ENCODE assay signal across 27 cellular contexts in genomic region chr13:81990652-81991051, GRCh38.
A peak's percentile ranks its signal among the peaks of the same experiment; 100 is the strongest.
DNase-seq lines count a peak whose midpoint lies in the region; ATAC-seq and TF ChIP-seq lines count a peak whose summit lies in the region.
"Had no signal": no experiment of that assay in that cellular context is flagged by ENCODE, and none has a peak within 500 bp of the region (broad histone marks: within the 10 kb centered on the region; RNA-seq: fewer than 3 reads in every experiment).

No MANE protein-coding gene starts in this region.

- no peak overlapping the region for H2BK12ac ChIP-seq in neuronal stem cell (ENCODE audit: low read length)

- H3K4me3 Mint-ChIP-seq in GM23338 (no peak overlapping the region), HFFc6 (no peak overlapping the region)
- H3K4me3 Mint-ChIP-seq: CD4-positive, CD25-positive, alpha-beta regulatory T cell; T-helper 17 cell had no signal

- DNase-seq in GM23338 (ENCODE audit: low spot score), result peak; percentile 63
- DNase-seq in SK-MEL-5 (ENCODE audit: low read depth, low spot score), result peak; percentile 31
- DNase-seq in iPS DF 19.7 (ENCODE audit: low read depth, low spot score), result peak; percentile 40
- no peak for DNase-seq in neuronal stem cell (ENCODE audit: low spot score)
- no peak for DNase-seq in NCI-H2029 (lab: John Stamatoyannopoulos, UW)
- no peak for DNase-seq in HFFc6
- DNase-seq: BE2C; CD4-positive, CD25-positive, alpha-beta regulatory T cell; COR-L47; DMS79; GM23248; KBM-7; MM.1S; NCI-H1048; NCI-H1436; NCI-H2029 treated with DMSO at 0.1 percent for 48 hours; NCI-H2171; NCI-H345; NCI-H524; NCI-H82; OCI-M1; Right ventricle myocardium superior; SW 1271; T-helper 17 cell had no signal

- H3K79me2 ChIP-seq in GM23338 (replicated peaks; ENCODE audit: insufficient read depth), result no peaks in the 10 kb centered on the region

- no peak overlapping the region for H3K23ac ChIP-seq in neuronal stem cell (ENCODE audit: low read depth, low read length, poor library complexity)

- no peaks in the 10 kb centered on the region for H3K9me3 Mint-ChIP-seq in GM23338
- peaks cover 5% of the 10 kb centered on the region for H3K9me3 Mint-ChIP-seq in HFFc6

- H3K4me1 Mint-ChIP-seq in GM23338 (peaks cover 64% of the 10 kb centered on the region), HFFc6 (ENCODE audit: low read depth) (no peaks in the 10 kb centered on the region)
- H3K4me1 Mint-ChIP-seq: CD4-positive, CD25-positive, alpha-beta regulatory T cell; T-helper 17 cell had no signal

- peak overlapping the region; percentile 46 for H3K4me2 ChIP-seq in GM23338
- no peak overlapping the region for H3K4me2 ChIP-seq in neuronal stem cell (ENCODE audit: insufficient read depth, low read length, poor library complexity, severe bottlenecking)

- no peak overlapping the region for H3K4ac ChIP-seq in neuronal stem cell (ENCODE audit: low read length)

- no CpG with 5 or more reads among the region's 6 CpGs for WGBS in neuronal stem cell (ENCODE audit: extremely low coverage in 2 of 2, insufficient read length in 2 of 2, insufficient replicate concordance in 1 of 2), 2 donors

- H3F3A ChIP-seq in GM23338 (replicated peaks; ENCODE audit: low read depth), result no peaks in the 10 kb centered on the region

- peaks cover 23% of the 10 kb centered on the region for H3K27me3 Mint-ChIP-seq in GM23338 (ENCODE audit: insufficient read depth, low read depth, poor library complexity)
- H3K27me3 Mint-ChIP-seq in HFFc6 (ENCODE audit: insufficient read depth), result no peaks in the 10 kb centered on the region
- H3K27me3 Mint-ChIP-seq: CD4-positive, CD25-positive, alpha-beta regulatory T cell; T-helper 17 cell had no signal

- H3K18ac ChIP-seq in neuronal stem cell (ENCODE audit: low read length), result no peak overlapping the region

- no peak overlapping the region for H3K27ac Mint-ChIP-seq in GM23338
- H3K27ac Mint-ChIP-seq in HFFc6, result no peak overlapping the region
- H3K27ac Mint-ChIP-seq: CD4-positive, CD25-positive, alpha-beta regulatory T cell; T-helper 17 cell had no signal

- no peaks in the 10 kb centered on the region for H3K79me1 ChIP-seq in neuronal stem cell (ENCODE audit: low read depth, low read length)

- no peak overlapping the region for H3K27ac ChIP-seq in GM23338 (ENCODE audit: low read depth)
- no peak overlapping the region for H3K27ac ChIP-seq in neuronal stem cell (replicated peaks; ENCODE audit: low read length)
- H3K27ac ChIP-seq: GM23248, HL-60, SK-N-MC had no signal

- no peak overlapping the region for H2BK15ac ChIP-seq in neuronal stem cell (ENCODE audit: low read length)

- no peaks in the 10 kb centered on the region for H3K9me2 ChIP-seq in GM23338 (ENCODE audit: insufficient read depth)

- no peak overlapping the region for H3K4me3 ChIP-seq in GM23338
- H3K4me3 ChIP-seq in neuronal stem cell (ENCODE audit: low read length in 2 of 2), result no peak overlapping the region
- H3K4me3 ChIP-seq: GM23248, SK-N-MC had no signal

- H3K36me3 Mint-ChIP-seq in GM23338 (ENCODE audit: low read depth), result no peaks in the 10 kb centered on the region
- no peaks in the 10 kb centered on the region for H3K36me3 Mint-ChIP-seq in HFFc6 (ENCODE audit: low read depth)
- H3K36me3 Mint-ChIP-seq: CD4-positive, CD25-positive, alpha-beta regulatory T cell had no signal

- H2AK5ac ChIP-seq in neuronal stem cell (ENCODE audit: low read depth, low read length), result no peak overlapping the region

- no peak overlapping the region for H2BK5ac ChIP-seq in neuronal stem cell (ENCODE audit: low read length)

- peaks cover 70% of the 10 kb centered on the region for H3K4me1 ChIP-seq in GM23338 (ENCODE audit: insufficient read depth)
- no peaks in the 10 kb centered on the region for H3K4me1 ChIP-seq in neuronal stem cell (ENCODE audit: control insufficient read depth in 2 of 2, insufficient read depth in 1 of 2, low read depth in 1 of 2, low read length in 2 of 2)
- H3K4me1 ChIP-seq: BE2C had no signal

- no peaks in the 10 kb centered on the region for H3K9me3 ChIP-seq in neuronal stem cell (replicated peaks in 1 of 2; ENCODE audit: control insufficient read depth in 2 of 2, insufficient read depth in 1 of 2, low read depth in 1 of 2, low read length in 2 of 2)
- H3K9me3 ChIP-seq: BE2C had no signal

- H4K91ac ChIP-seq in neuronal stem cell (ENCODE audit: low read depth, low read length, poor library complexity), result no peak overlapping the region

- in situ Hi-C loops in SK-MEL-5 (cut with HindIII; ENCODE audit: low pct_unique_long_range_greater_than_20kb, low sequenced_read_pairs), result no loop called here

- peak overlapping the region; percentile 82 for H4K8ac ChIP-seq in neuronal stem cell (ENCODE audit: low read depth, low read length)

- H4K20me1 ChIP-seq in GM23338 (replicated peaks; ENCODE audit: insufficient read depth), result no peaks in the 10 kb centered on the region

- peak; percentile 72 for ATAC-seq in GM23338
- ATAC-seq in GM18519 (IDR thresholded peaks at IDR 0.05; ENCODE audit: low FRiP score, unreplicated experiment), result no peak
- ATAC-seq: T-helper 17 cell had no signal

- H2BK120ac ChIP-seq in neuronal stem cell (ENCODE audit: low read depth, low read length), result no peak overlapping the region

- no peak overlapping the region for H3K14ac ChIP-seq in neuronal stem cell (ENCODE audit: low read length)

- H3K36me3 ChIP-seq in GM23338 (ENCODE audit: insufficient read depth) (no peaks in the 10 kb centered on the region), neuronal stem cell (replicated peaks in 1 of 2; ENCODE audit: control insufficient read depth in 2 of 2, insufficient read depth in 2 of 2, low read length in 2 of 2) (no peaks in the 10 kb centered on the region)
- H3K36me3 ChIP-seq: BE2C had no signal

- H2AFZ ChIP-seq in GM23338 (no peak overlapping the region), neuronal stem cell (ENCODE audit: low read length) (no peak overlapping the region)
- H2AFZ ChIP-seq: GM23248 had no signal

- TF ChIP-seq CTCF in GM23338 (conservative IDR thresholded peaks at IDR 0.05; ENCODE audit: low read depth in 2 of 2), result peak; percentile 12 to 37; a peak in 2 of 4 replicates
- TF ChIP-seq CTCF in HFFc6 (IDR thresholded peaks at IDR 0.05), result no peak

- H3K27me3 ChIP-seq in GM23338 (ENCODE audit: insufficient read depth) (peaks cover 27% of the 10 kb centered on the region), neuronal stem cell (ENCODE audit: control insufficient read depth in 3 of 3, insufficient read depth in 3 of 3, low read depth in 1 of 3, low read length in 3 of 3) (no peaks in the 10 kb centered on the region)
- H3K27me3 ChIP-seq: BE2C had no signal

- no peak overlapping the region for H3K9ac ChIP-seq in neuronal stem cell (ENCODE audit: low read depth, low read length, poor library complexity)
- H3K9ac ChIP-seq: GM23248 had no signal

TF ChIP-seq in GM23338, 12 proteins besides CTCF, POLR2A, EP300 and RAD21 (continues in another document):
- TF ChIP-seq STAT1 (IDR thresholded peaks at IDR 0.05; ENCODE audit: unreplicated experiment) (no peak), JUNB (IDR thresholded peaks at IDR 0.05; ENCODE audit: unreplicated experiment) (no peak), CREB1 (CRISPR knock-in tag; IDR thresholded peaks at IDR 0.05; ENCODE audit: low read depth) (0 out of 2 replicates have a peak, but pooled peaks have one; percentile 28), NANOG (IDR thresholded peaks at IDR 0.05; ENCODE audit: borderline replicate concordance) (peak; percentile 72; the same call in 1 of the 2 replicates), ZNF331 (CRISPR knock-in tag; IDR thresholded peaks at IDR 0.05; ENCODE audit: low read depth) (no peak), REST (IDR thresholded peaks at IDR 0.05; ENCODE audit: unreplicated experiment) (no peak), ETS1 (IDR thresholded peaks at IDR 0.05) (no peak)

Comparison
In these comparisons a context has a peak if more than half of its experiments do, and no peak if none do; other contexts are left out.
1. DNase-seq: peak in GM23338 (single experiment), SK-MEL-5 (single experiment) and iPS DF 19.7 (single experiment); none in neuronal stem cell (single experiment), NCI-H2029 (single experiment) and HFFc6 (single experiment).